In genomic region chr4:8538703-8539567, GRCh38 we compare ENCODE assay signal across 13 cellular contexts. TPM values are rescaled to one million over a fixed set of nuclear protein-coding genes. Genes with fewer than 3 reads are reported as not detected.
DNase-seq lines count a peak whose midpoint lies in the region; ATAC-seq, FAIRE-seq and TF ChIP-seq lines count a peak whose summit lies in the region.
"Had no signal": no experiment of that assay in that cellular context is flagged by ENCODE, and none has a peak within 500 bp of the region (broad histone marks: within the 10 kb centered on the region; RNA-seq: fewer than 3 reads in every experiment).

No MANE protein-coding gene starts in this region.

- no peak overlapping the region for H2BK120ac ChIP-seq in H1 (replicated peaks; ENCODE audit: low read depth, low read length)

- H3K9me3 ChIP-seq in OCI-LY3 (ENCODE audit: insufficient read depth, low read length): peaks cover 13% of the 10 kb centered on the region; the same call in 1 of the 2 replicates
- peaks cover 0 to 3% of the 10 kb centered on the region in 2 experiments; a peak in 1 of 4 replicates for H3K9me3 ChIP-seq in H1 (ENCODE audit: insufficient read depth in 2 of 2, low read depth in 1 of 2, low read length in 1 of 2)
- H3K9me3 ChIP-seq in osteoblast (ENCODE audit: low read depth, low read length): no peaks in the 10 kb centered on the region
- H3K9me3 ChIP-seq: thyroid gland had no signal

- H3K27me3 ChIP-seq in OCI-LY3 (ENCODE audit: low read depth, low read length) (no peaks in the 10 kb centered on the region), H1 (replicated peaks in 1 of 4; ENCODE audit: control insufficient read depth in 3 of 4, extremely low read depth in 1 of 4, insufficient read depth in 3 of 4, low read length in 3 of 4) (no peaks in the 10 kb centered on the region; a peak in 1 of 7 replicates), osteoblast (ENCODE audit: insufficient read depth, low read length) (no peaks in the 10 kb centered on the region)
- H3K27me3 ChIP-seq: thyroid gland had no signal

- CTCF ChIA-PET in H1 (lab: Charles Lee; ENCODE audit: partially characterized antibody): interaction anchor here (0.6 to 2.6 kb wide), 6 partner anchors 8 to 68 kb away, joined by 3 to 11 read pairs (median 3); no protein-coding TSS in a partner anchor

- no peak overlapping the region for H3K56ac ChIP-seq in H1 (replicated peaks; ENCODE audit: insufficient read length, low read depth, low read length)

- H4K20me1 ChIP-seq in OCI-LY3 (ENCODE audit: insufficient read depth, low read length) (no peaks in the 10 kb centered on the region), H1 (replicated peaks in 1 of 2; ENCODE audit: control insufficient read depth in 1 of 2, insufficient read depth in 2 of 2, low read length in 2 of 2) (no peaks in the 10 kb centered on the region), osteoblast (ENCODE audit: insufficient read depth, low read length) (no peaks in the 10 kb centered on the region)

- H4K8ac ChIP-seq in H1 (ENCODE audit: extremely low read depth, insufficient read depth, low read length): peak overlapping the region; percentile 25; the same call in 1 of the 2 replicates

- TF ChIP-seq CTCF in OCI-LY3 (IDR thresholded peaks at IDR 0.05; ENCODE audit: low read depth, low read length): no peak
- TF ChIP-seq CTCF in H1 (IDR thresholded peaks at IDR 0.05; ENCODE audit: control extremely low read depth in 1 of 3, insufficient read depth in 1 of 3, low read depth in 1 of 3, low read length in 3 of 3): no peak
- no peak for TF ChIP-seq CTCF in osteoblast (IDR thresholded peaks at IDR 0.05; ENCODE audit: extremely low read depth, low read depth, low read length)

- no peak overlapping the region for H3K23ac ChIP-seq in H1 (ENCODE audit: insufficient read length)

- TF ChIP-seq EP300 in H1 (IDR thresholded peaks at IDR 0.05; ENCODE audit: borderline replicate concordance in 1 of 2, low read depth in 2 of 2, low read length in 2 of 2): no peak

- no peak overlapping the region for H3K18ac ChIP-seq in H1 (ENCODE audit: extremely low read depth, low read length)

- POLR2A ChIA-PET in H1 (lab: Charles Lee; ENCODE audit: partially characterized antibody): no interaction called here

- H3K14ac ChIP-seq in H1 (ENCODE audit: insufficient read length): no peak overlapping the region

- H2BK15ac ChIP-seq in H1 (ENCODE audit: low read length): 0 out of 2 replicates have a peak overlapping the region, but pooled peaks have one; percentile 31

- no peak overlapping the region for H2BK5ac ChIP-seq in H1 (ENCODE audit: low read depth, low read length)

- peak overlapping the region; percentile 18; the same call in 1 of the 2 replicates for H2AK5ac ChIP-seq in H1 (ENCODE audit: low read depth, low read length)

- TF ChIP-seq RAD21 in H1 (IDR thresholded peaks at IDR 0.05 in 1 of 2, conservative IDR thresholded peaks at IDR 0.05 in 1 of 2; ENCODE audit: low read depth in 2 of 2, low read length in 2 of 2): no peak

- H3K27ac ChIP-seq in OCI-LY3 (ENCODE audit: low read length) (peak overlapping the region; percentile 63), H1 (ENCODE audit: low read depth, low read length) (no peak overlapping the region), osteoblast (ENCODE audit: low read depth, low read length) (peak overlapping the region; percentile 34)

- FAIRE-seq in H1 (lab: Jason Lieb, UNC): no peak
- no peak for FAIRE-seq in frontal cortex (lab: Jason Lieb, UNC)
- FAIRE-seq: GM12891 had no signal

- no peak overlapping the region; the same call in 1 of the 2 replicates for H2BK12ac ChIP-seq in H1 (ENCODE audit: low read depth, low read length)

- peaks cover 8% of the 10 kb centered on the region for H3K36me3 ChIP-seq in OCI-LY3 (replicated peaks; ENCODE audit: low read depth, low read length)
- no peaks in the 10 kb centered on the region for H3K36me3 ChIP-seq in H1 (ENCODE audit: control insufficient read depth in 2 of 4, insufficient read depth in 4 of 4, low read length in 3 of 4)
- H3K36me3 ChIP-seq in osteoblast (ENCODE audit: insufficient read depth, low read length): no peaks in the 10 kb centered on the region
- H3K36me3 ChIP-seq: thyroid gland had no signal

- no peak for ATAC-seq in HG03521 (IDR thresholded peaks at IDR 0.05; ENCODE audit: unreplicated experiment)
- ATAC-seq in GM18511 (IDR thresholded peaks at IDR 0.05; ENCODE audit: unreplicated experiment): no peak

- H4K5ac ChIP-seq in H1 (ENCODE audit: insufficient read length, low read depth, low read length): no peak overlapping the region

- H3K79me1 ChIP-seq in H1 (ENCODE audit: low read depth, low read length): no peaks in the 10 kb centered on the region

- H4K91ac ChIP-seq in H1 (replicated peaks; ENCODE audit: insufficient read length, low read length): no peak overlapping the region

- H3K4me3 ChIP-seq in OCI-LY3 (ENCODE audit: low read length) (peak overlapping the region; percentile 12; the same call in 1 of the 2 replicates), H1 (ENCODE audit: extremely low read depth in 1 of 4, insufficient read depth in 2 of 4, low read depth in 3 of 4, low read length in 4 of 4) (no peak overlapping the region), osteoblast (ENCODE audit: insufficient read depth, low read length) (no peak overlapping the region)
- H3K4me3 ChIP-seq: thyroid gland had no signal

- 86% methylated on average over 15 of the region's 15 CpGs; no CpG with 5 or more reads in 1 of the 2 experiments for WGBS in H1 (ENCODE audit: extremely low coverage in 1 of 2, insufficient coverage in 1 of 2, insufficient read length in 1 of 2, insufficient replicate concordance in 2 of 2, low coverage in 1 of 2, low lambda C conversion rate in 2 of 2, missing lambda C conversion rate in 1 of 2), 2 experiments

- H3K4me2 ChIP-seq in OCI-LY3 (ENCODE audit: low read length): peak overlapping the region; percentile 54
- H3K4me2 ChIP-seq in H1 (ENCODE audit: insufficient read depth in 1 of 2, low read depth in 2 of 2, low read length in 2 of 2): no peak overlapping the region
- no peak overlapping the region for H3K4me2 ChIP-seq in osteoblast (ENCODE audit: insufficient read depth, low read length)

- no peak overlapping the region for H3K4ac ChIP-seq in H1 (replicated peaks; ENCODE audit: insufficient read length, low read depth, low read length)

- no peak overlapping the region for H2BK20ac ChIP-seq in H1 (ENCODE audit: low read length)

- H2AFZ ChIP-seq in OCI-LY3 (ENCODE audit: low read depth, low read length): no peak overlapping the region
- H2AFZ ChIP-seq in H1 (ENCODE audit: low read length): no peak overlapping the region
- H2AFZ ChIP-seq in osteoblast (ENCODE audit: low read length): no peak overlapping the region

- H3K79me2 ChIP-seq in OCI-LY3 (ENCODE audit: low read length): no peaks in the 10 kb centered on the region
- no peaks in the 10 kb centered on the region for H3K79me2 ChIP-seq in H1 (ENCODE audit: control insufficient read depth in 1 of 2, insufficient read depth in 2 of 2, low read length in 2 of 2)
- no peaks in the 10 kb centered on the region for H3K79me2 ChIP-seq in osteoblast (ENCODE audit: insufficient read depth, low read length)

- DNase-seq in DMS53 (lab: John Stamatoyannopoulos, UW) (peak; percentile 87), H1 (ENCODE audit: low read depth in 1 of 2, low spot score in 2 of 2) (no peak), osteoblast (ENCODE audit: insufficient read length, low spot score, missing footprints) (peak; percentile 95), SIG-M5 treated with dmso at 0.1 percent for 504 hours (lab: John Stamatoyannopoulos, UW; ENCODE audit: unreplicated experiment) (no peak), frontal cortex (ENCODE audit: low spot score in 2 of 2) (no peak)
- DNase-seq: NCI-H1436, thyroid gland had no signal

- H3K23me2 ChIP-seq in H1 (ENCODE audit: low read depth, low read length): no peaks in the 10 kb centered on the region

- H3K4me1 ChIP-seq in OCI-LY3 (ENCODE audit: low read length) (peaks cover 62% of the 10 kb centered on the region), H1 (replicated peaks in 1 of 4; ENCODE audit: control insufficient read depth in 3 of 4, insufficient read depth in 4 of 4, low read length in 3 of 4) (peaks cover 1 to 9% (median 7%) of the 10 kb centered on the region in 4 experiments), osteoblast (ENCODE audit: insufficient read depth, low read length) (peaks cover 28% of the 10 kb centered on the region)

- no peak for TF ChIP-seq POLR2A in H1 (IDR thresholded peaks at IDR 0.05; ENCODE audit: control extremely low read depth in 1 of 2, low read depth in 2 of 2, low read length in 2 of 2)

- no peak overlapping the region for H3K9ac ChIP-seq in OCI-LY3 (ENCODE audit: low read length)
- no peak overlapping the region for H3K9ac ChIP-seq in H1 (replicated peaks in 1 of 4; ENCODE audit: extremely low read depth in 1 of 4, low read depth in 3 of 4, low read length in 3 of 4)

TF ChIP-seq in H1, 55 proteins besides CTCF, POLR2A, EP300 and RAD21 (continues in another document):
- TF ChIP-seq POU5F1 (IDR thresholded peaks at IDR 0.05; ENCODE audit: low read depth, low read length) (no peak), RBBP5 (IDR thresholded peaks at IDR 0.05; ENCODE audit: borderline replicate concordance, low read depth, low read length) (no peak), TEAD4 (IDR thresholded peaks at IDR 0.05; ENCODE audit: low read depth, low read length) (no peak), TAF1 (IDR thresholded peaks at IDR 0.05; ENCODE audit: low read depth, low read length) (no peak), RXRA (IDR thresholded peaks at IDR 0.05; ENCODE audit: insufficient read depth, low read depth, low read length) (no peak)

RNA-seq across cellular contexts. Expression of gene GPR78, which starts 41.3 kb away (rescaled TPM):
- 3.0 and 3.3 TPM in 2 replicates for total RNA-seq in H1 (2021; fragmentation: NEBNext Ultra II Directional; extraction: Animal tissue kit (Norgen Biotek cat#: 25700))
- 1.0 and 2.2 TPM in 2 replicates for polyA plus RNA-seq in H1 (2011; rRNA removed)
- 1.6 TPM for polyA plus RNA-seq in H1 (2011; cell fraction: cytosol; rRNA removed)
- 10.5 TPM for polyA plus RNA-seq in H1 (2011; cell fraction: nucleus; rRNA removed)
- polyA plus RNA-seq in H1 (2012, experiment 1 of 2): 1.7 to 2.0 TPM (median 1.9 TPM) in 4 replicates
- polyA plus RNA-seq in H1 (2012, experiment 2 of 2): 0.84 TPM
- polyA plus RNA-seq in H1 (2013, experiment 1 of 2): 0.75 TPM
- 0.68 TPM for polyA plus RNA-seq in H1 (2013, experiment 2 of 2)
- 1.8 and 3.0 TPM in 2 replicates for polyA minus RNA-seq in H1 (2011; rRNA and poly(A)+ RNA removed)
- polyA minus RNA-seq in H1 (2011; cell fraction: cytosol; rRNA and poly(A)+ RNA removed): 0.59 TPM
- 8.6 TPM for polyA minus RNA-seq in H1 (2011; cell fraction: nucleus; rRNA and poly(A)+ RNA removed)
- total RNA-seq in osteoblast (1.2 and 1.8 TPM in 2 replicates), frontal cortex (under 0.01 TPM)
- total RNA-seq: cardiac septum, mesenteric fat pad, thyroid gland had no signal

RNA-seq across cellular contexts. Expression of gene CPZ, which starts 53.6 kb away (rescaled TPM):
- total RNA-seq in H1 (2021; fragmentation: NEBNext Ultra II Directional; extraction: Animal tissue kit (Norgen Biotek cat#: 25700)): 28.8 and 31.5 TPM in 2 replicates
- 40.7 and 67.4 TPM in 2 replicates for polyA plus RNA-seq in H1 (2011; rRNA removed)
- polyA plus RNA-seq in H1 (2011; cell fraction: cytosol; rRNA removed): 38.3 TPM
- polyA plus RNA-seq in H1 (2011; cell fraction: nucleus; rRNA removed): 98.5 TPM
- 29.4 to 44.2 TPM (median 42.1 TPM) in 4 replicates for polyA plus RNA-seq in H1 (2012, experiment 1 of 2)
- 35.2 TPM for polyA plus RNA-seq in H1 (2012, experiment 2 of 2)
- polyA plus RNA-seq in H1 (2013, experiment 1 of 2): 26.2 TPM
- polyA plus RNA-seq in H1 (2013, experiment 2 of 2): 24.4 TPM
- polyA minus RNA-seq in H1 (2011; rRNA and poly(A)+ RNA removed): 12.0 and 13.2 TPM in 2 replicates
- 20.3 TPM for polyA minus RNA-seq in H1 (2011; cell fraction: cytosol; rRNA and poly(A)+ RNA removed)
- polyA minus RNA-seq in H1 (2011; cell fraction: nucleus; rRNA and poly(A)+ RNA removed): 32.0 TPM
- 21.2 and 44.5 TPM in 2 replicates for total RNA-seq in osteoblast
- 2.9 TPM for total RNA-seq in frontal cortex

Comparison
In these comparisons a context has a peak if more than half of its experiments do, and no peak if none do; other contexts are left out.
1. DNase-seq: peak in DMS53 (single experiment) and osteoblast (single experiment); none in H1 (0 of 2), SIG-M5 treated with dmso at 0.1 percent for 504 hours (single experiment) and frontal cortex (0 of 2).